24 cellular contexts compared by ENCODE assay signal in the genomic region with DNA sequence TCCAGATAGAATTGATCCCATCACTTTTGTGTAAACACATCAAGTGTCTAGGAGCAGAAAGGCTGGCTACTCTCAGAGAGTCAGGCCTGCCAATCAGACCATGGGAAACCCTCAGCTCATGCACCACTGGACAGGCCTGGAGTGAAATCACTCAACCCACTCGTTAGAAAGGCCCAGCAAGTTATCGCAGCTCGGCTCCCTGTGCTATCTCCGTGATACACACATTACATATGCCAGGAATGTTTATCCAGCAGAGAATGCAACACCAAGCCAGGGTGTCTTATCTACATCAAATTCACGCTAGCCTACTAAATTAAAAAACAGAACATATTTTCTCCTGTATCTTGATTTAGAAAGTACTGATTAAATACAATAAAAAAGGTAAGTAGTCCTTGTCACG.
DNase-seq lines count a peak whose midpoint lies in the region; ATAC-seq, FAIRE-seq and TF ChIP-seq lines count a peak whose summit lies in the region.
"Had no signal": no experiment of that assay in that cellular context is flagged by ENCODE, and none has a peak within 500 bp of the region (broad histone marks: within the 10 kb centered on the region; RNA-seq: fewer than 3 reads in every experiment).

No MANE protein-coding gene starts in this region.

- H3K9me3 ChIP-seq in lower lobe of right lung (no peaks in the 10 kb centered on the region), thyroid gland (no peaks in the 10 kb centered on the region)
- H3K9me3 ChIP-seq: adrenal gland, left ventricle myocardium inferior, right lobe of liver had no signal

- FAIRE-seq in HTR-8/SVneo (lab: Jason Lieb, UNC): no peak
- FAIRE-seq: bronchial epithelial cell, G401.6 had no signal

- TF ChIP-seq CTCF in chondrocyte (IDR thresholded peaks at IDR 0.05): no peak
- TF ChIP-seq CTCF in lower lobe of right lung (IDR thresholded peaks at IDR 0.05): no peak
- no peak for TF ChIP-seq CTCF in thyroid gland (IDR thresholded peaks at IDR 0.05)

- H3K27ac ChIP-seq in lower lobe of right lung (no peak overlapping the region), thyroid gland (no peak overlapping the region)
- H3K27ac ChIP-seq: adrenal gland, left ventricle myocardium inferior, right lobe of liver, SK-N-MC had no signal

- intact Hi-C loops in lower lobe of right lung (cut with DNase I): no loop called here
- intact Hi-C loops in thyroid gland (cut with DNase I): no loop called here

- H3K27me3 Mint-ChIP-seq in chondrocyte (ENCODE audit: low read depth): no peaks in the 10 kb centered on the region
- peaks cover 0 to 6% (median 4%) of the 10 kb centered on the region in 3 donors for H3K27me3 Mint-ChIP-seq in immature natural killer cell (ENCODE audit: low read depth in 3 of 3)

- ATAC-seq in lower lobe of right lung (peak; percentile 41 to 84), GM21367 (IDR thresholded peaks at IDR 0.05; ENCODE audit: unreplicated experiment) (no peak), GM21529 (IDR thresholded peaks at IDR 0.05; ENCODE audit: unreplicated experiment) (no peak)

- H3K27ac Mint-ChIP-seq in chondrocyte (ENCODE audit: unreplicated experiment) (peak overlapping the region; percentile 51), immature natural killer cell (no peak overlapping the region)
- H3K27ac Mint-ChIP-seq: CD4-positive, alpha-beta T cell; endodermal cell; T-helper 1 cell treated with Interleukin-12 subunit alpha and Interleukin-12 subunit beta and Interleukin-4 antibody, amounts not matched to agents 30 μg/mL and 1 μg/mL, for 36 hours; type B pancreatic cell had no signal

- peaks cover 24% of the 10 kb centered on the region for H3K4me1 Mint-ChIP-seq in chondrocyte (ENCODE audit: low read depth)
- no peaks in the 10 kb centered on the region for H3K4me1 Mint-ChIP-seq in immature natural killer cell

- no peaks in the 10 kb centered on the region for H3K9me3 Mint-ChIP-seq in chondrocyte (ENCODE audit: low read depth)
- H3K9me3 Mint-ChIP-seq in immature natural killer cell: no peaks in the 10 kb centered on the region
- H3K9me3 Mint-ChIP-seq: CD4-positive, alpha-beta T cell; endodermal cell; T-helper 1 cell treated with Interleukin-12 subunit alpha and Interleukin-12 subunit beta and Interleukin-4 antibody, amounts not matched to agents 30 μg/mL and 1 μg/mL, for 36 hours; type B pancreatic cell had no signal

- 61 to 66% methylated on average over 6 of the region's 6 CpGs for WGBS in thyroid gland, 2 donors

- H3K27me3 ChIP-seq in lower lobe of right lung (ENCODE audit: low read depth) (no peaks in the 10 kb centered on the region), thyroid gland (no peaks in the 10 kb centered on the region)
- H3K27me3 ChIP-seq: adrenal gland, right lobe of liver had no signal

- H3K4me1 ChIP-seq in lower lobe of right lung (peaks cover 6% of the 10 kb centered on the region), thyroid gland (peaks cover 0 to 13% of the 10 kb centered on the region in 2 donors)
- H3K4me1 ChIP-seq: adrenal gland, left ventricle myocardium inferior, right lobe of liver had no signal

- no peak overlapping the region for H3K4me3 ChIP-seq in lower lobe of right lung
- no peak overlapping the region for H3K4me3 ChIP-seq in thyroid gland (replicated peaks in 1 of 3)
- H3K4me3 ChIP-seq: adrenal gland, left ventricle myocardium inferior, right lobe of liver, SK-N-MC had no signal

- DNase-seq in HTR-8/SVneo (ENCODE audit: insufficient read length, low spot score): peak; percentile 24
- DNase-seq in chondrocyte (ENCODE audit: low spot score): no peak
- no peak for DNase-seq in lower lobe of right lung
- peak; percentile 29 to 39 for DNase-seq in thyroid gland
- DNase-seq in mesenteric fat pad (ENCODE audit: low spot score): no peak
- DNase-seq in immature natural killer cell: no peak
- DNase-seq: activated CD4-positive, alpha-beta T cell treated with anti-CD3 and anti-CD28 coated beads for 4 hours; activated naive CD4-positive, alpha-beta T cell; activated T-cell treated with anti-CD3 and anti-CD28 coated beads, Interleukin-2, amount 50 U/mL, for 48 hours; adrenal gland; CD4-positive, alpha-beta T cell; cortex of kidney; endodermal cell; left ventricle myocardium inferior; NCI-H1436 treated with DMSO at 0.1 percent for 48 hours; NCI-H524; right lobe of liver had no signal

- no peak for TF ChIP-seq POLR2A in thyroid gland (IDR thresholded peaks at IDR 0.05)

- H3K4me3 Mint-ChIP-seq in chondrocyte (ENCODE audit: unreplicated experiment) (no peak overlapping the region), immature natural killer cell (no peak overlapping the region)
- H3K4me3 Mint-ChIP-seq: CD4-positive, alpha-beta T cell; endodermal cell; T-helper 1 cell treated with Interleukin-12 subunit alpha and Interleukin-12 subunit beta and Interleukin-4 antibody, amounts not matched to agents 30 μg/mL and 1 μg/mL, for 36 hours; type B pancreatic cell had no signal

- H3K36me3 ChIP-seq in lower lobe of right lung (no peaks in the 10 kb centered on the region), thyroid gland (no peaks in the 10 kb centered on the region)
- H3K36me3 ChIP-seq: adrenal gland, left ventricle myocardium inferior, right lobe of liver had no signal

- H3K36me3 Mint-ChIP-seq in chondrocyte (ENCODE audit: low read depth): no peaks in the 10 kb centered on the region
- no peaks in the 10 kb centered on the region for H3K36me3 Mint-ChIP-seq in immature natural killer cell
- H3K36me3 Mint-ChIP-seq: type B pancreatic cell had no signal

Comparison
In these comparisons a context has a peak if more than half of its experiments do, and no peak if none do; other contexts are left out.
1. DNase-seq: peak in HTR-8/SVneo (single experiment) and thyroid gland (2 of 2); none in chondrocyte (single experiment), lower lobe of right lung (single experiment), mesenteric fat pad (single experiment) and immature natural killer cell (0 of 3).
2. ATAC-seq: peak in lower lobe of right lung (2 of 2); none in GM21367 (single experiment) and GM21529 (single experiment).